In genomic region chr1:168057355-168057754, GRCh38 we compare ENCODE assay signal across 35 cellular contexts.
"Had no signal": no experiment of that assay in that cellular context is flagged by ENCODE, and none has a peak within 500 bp of the region (broad histone marks: within the 10 kb centered on the region; RNA-seq: fewer than 3 reads in every experiment).

No MANE protein-coding gene starts in this region.

- DNase-seq: Karpas-422, Kasumi-1, MG63, MM.1S, MV-4-11, NCI-H1048, NCI-H1092, NCI-H1092 treated with DMSO at 0.1 percent for 48 hours, NCI-H1105, NCI-H1105 treated with DMSO at 0.1 percent for 48 hours, NCI-H1417, NCI-H1417 treated with DMSO at 0.1 percent for 48 hours, NCI-H1436, NCI-H1436 treated with DMSO at 0.1 percent for 48 hours, NCI-H146, NCI-H1694, NCI-H1694 treated with DMSO at 0.1 percent for 48 hours, NCI-H187, NCI-H187 treated with DMSO at 0.1 percent for 48 hours, NCI-H1930, NCI-H2029, NCI-H2029 treated with DMSO at 0.1 percent for 48 hours, NCI-H2081, NCI-H2081 treated with DMSO at 0.1 percent for 48 hours, NCI-H2107, NCI-H2171, NCI-H2171 treated with DMSO at 0.1 percent for 48 hours, NCI-H2227 treated with DMSO at 0.1 percent for 48 hours, NCI-H226, NCI-H345, NCI-H446, NCI-H446 treated with DMSO at 0.1 percent for 48 hours, NCI-H510A, NCI-H510A treated with DMSO at 0.1 percent for 48 hours, NCI-H524 had no signal

- H3K27me3 ChIP-seq: MG63 had no signal

- H3K9me3 ChIP-seq: MG63 had no signal

- H3K4me3 ChIP-seq: MG63 had no signal
